ENCODE assay signal across 8 cellular contexts in genomic region chr1:44354268-44354839, GRCh38. TPM values are rescaled to one million over a fixed set of nuclear protein-coding genes. Genes with fewer than 3 reads are reported as not detected.
A peak's percentile ranks its signal among the peaks of the same experiment; 100 is the strongest.
DNase-seq lines count a peak whose midpoint lies in the region; ATAC-seq and TF ChIP-seq lines count a peak whose summit lies in the region.

No MANE protein-coding gene starts in this region.

- 39% methylated on average over 10 of the region's 10 CpGs for WGBS in esophagus muscularis mucosa

- H3K27me3 ChIP-seq in GM06990 (replicated peaks; ENCODE audit: control insufficient read depth, insufficient read depth, low read length): no peaks in the 10 kb centered on the region
- no peaks in the 10 kb centered on the region for H3K27me3 ChIP-seq in esophagus muscularis mucosa

- H3K27ac ChIP-seq in esophagus muscularis mucosa (replicated peaks in 1 of 4): peak overlapping the region; percentile 77 to 89 (median 84)

- H3K9me3 ChIP-seq in esophagus muscularis mucosa: no peaks in the 10 kb centered on the region

- peaks cover 16 to 38% (median 30%) of the 10 kb centered on the region in 4 donors for H3K4me1 ChIP-seq in esophagus muscularis mucosa

- peak overlapping the region; percentile 94 for H3K27ac Mint-ChIP-seq in progenitor cell of endocrine pancreas

- peaks cover 41% of the 10 kb centered on the region for H3K4me1 Mint-ChIP-seq in progenitor cell of endocrine pancreas (ENCODE audit: low read depth)

- H3K9me3 Mint-ChIP-seq in progenitor cell of endocrine pancreas (ENCODE audit: low read depth): no peaks in the 10 kb centered on the region

- intact Hi-C loops in esophagus muscularis mucosa (cut with DNase I): loop anchor here (10.0 kb wide), 1 partner anchor 140 kb away; the partner anchor contains the start of gene DMAP1

- H3K4me3 Mint-ChIP-seq in progenitor cell of endocrine pancreas (ENCODE audit: low read depth): peak overlapping the region; percentile 84

- H3K36me3 ChIP-seq in GM06990 (ENCODE audit: control insufficient read depth, insufficient read depth, low read length) (no peaks in the 10 kb centered on the region), esophagus muscularis mucosa (no peaks in the 10 kb centered on the region)

- TF ChIP-seq CTCF in GM06990 (IDR thresholded peaks at IDR 0.05; ENCODE audit: insufficient read depth, low read length, poor library complexity, severe bottlenecking): no peak
- no peak for TF ChIP-seq CTCF in esophagus muscularis mucosa (IDR thresholded peaks at IDR 0.05)
- no peak for TF ChIP-seq CTCF in progenitor cell of endocrine pancreas (IDR thresholded peaks at IDR 0.05; ENCODE audit: unreplicated experiment)

- peak overlapping the region; percentile 82 for H3K4me3 ChIP-seq in GM06990 (replicated peaks; ENCODE audit: low read depth, low read length)
- H3K4me3 ChIP-seq in esophagus muscularis mucosa: peak overlapping the region; percentile 76 to 100 (median 98)

- peaks cover 9% of the 10 kb centered on the region for H3K36me3 Mint-ChIP-seq in progenitor cell of endocrine pancreas (ENCODE audit: insufficient read depth)

- H3K27me3 Mint-ChIP-seq in progenitor cell of endocrine pancreas: no peaks in the 10 kb centered on the region

- no peak for ATAC-seq in HG02852 (IDR thresholded peaks at IDR 0.05; ENCODE audit: unreplicated experiment)

- no peak for TF ChIP-seq EP300 in esophagus muscularis mucosa (IDR thresholded peaks at IDR 0.05)

- DNase-seq in GM06990 (ENCODE audit: extremely low read depth, insufficient read length) (no peak), RKO (ENCODE audit: low spot score) (peak; percentile 47), esophagus muscularis mucosa (ENCODE audit: extremely low spot score) (no peak), progenitor cell of endocrine pancreas (ENCODE audit: low spot score, unreplicated experiment) (no peak), SW480 (ENCODE audit: low spot score) (no peak), iPS-NIHi7 (ENCODE audit: extremely low spot score) (no peak), activated gamma-delta T cell (lab: John Stamatoyannopoulos, UW) (no peak)

- TF ChIP-seq POLR2A in esophagus muscularis mucosa (IDR thresholded peaks at IDR 0.05; ENCODE audit: low read depth): no peak

RNA-seq across cellular contexts. Expression of gene ERI3, which starts 0.7 kb away (rescaled TPM):
- total RNA-seq in esophagus muscularis mucosa (10 to 100 TPM; 40.4 to 56.6 (median 47.0) TPM), progenitor cell of endocrine pancreas (93.6 and 96.1 TPM in 2 replicates)

RNA-seq across cellular contexts. Expression of gene RNF220, which starts 50.7 kb away (rescaled TPM):
- 100 to 1,000 TPM; 112 to 157 (median 126) TPM for total RNA-seq in esophagus muscularis mucosa
- 85.9 and 87.5 TPM in 2 replicates for total RNA-seq in progenitor cell of endocrine pancreas
